Comparison of ENCODE assay signal across 8 cellular contexts in the genomic region with DNA sequence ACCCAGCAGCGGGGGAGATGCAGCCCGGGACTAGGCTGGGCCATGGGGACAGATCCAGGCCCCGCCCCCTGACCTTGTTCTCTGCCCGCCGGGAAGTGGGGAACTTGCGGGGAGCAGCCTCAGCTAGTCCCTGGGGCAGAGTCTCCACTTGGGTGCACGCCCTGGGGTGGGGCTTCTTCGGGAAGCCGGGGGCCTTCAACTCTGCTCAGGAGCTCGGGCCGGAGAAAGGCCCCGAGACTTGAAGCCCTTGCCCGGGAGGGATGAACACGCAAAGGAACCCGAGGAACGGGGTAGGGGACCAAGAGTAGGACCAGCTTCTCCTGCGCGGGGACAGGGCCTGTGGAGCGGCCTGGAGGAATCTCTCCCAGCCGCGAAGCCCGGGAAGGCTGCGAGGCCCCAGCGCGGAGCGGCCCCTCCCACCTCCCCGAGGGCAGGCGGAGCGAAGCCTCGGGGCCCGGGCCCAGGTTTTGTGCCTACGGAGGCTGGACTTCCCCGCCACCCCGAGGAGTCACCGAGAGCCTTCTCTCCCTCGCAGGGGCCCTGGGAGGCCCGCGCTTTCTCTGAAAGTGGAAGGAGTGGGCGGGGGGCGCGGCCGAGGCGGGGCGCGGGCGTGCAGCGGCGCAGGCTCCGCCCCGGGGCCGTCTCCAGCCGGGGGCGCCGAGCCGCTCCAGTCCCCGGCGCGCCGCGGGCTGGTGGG. TPM values are rescaled to one million over a fixed set of nuclear protein-coding genes. Genes with fewer than 3 reads are reported as not detected.
DNase-seq lines count a peak whose midpoint lies in the region; TF ChIP-seq lines count a peak whose summit lies in the region.

A gene (plus strand): TSS at position 670 of the 697 bp plus-strand sequence. CDS start 54 bp downstream, outside the sequence.

- H2BK120ac ChIP-seq in H9 (ENCODE audit: low read depth, low read length, poor library complexity, severe bottlenecking): no peak within 1 kb of the TSS

- no peak within 1 kb of the TSS for H3K23ac ChIP-seq in H9 (ENCODE audit: insufficient read length, low read depth, low read length)

- H2BK15ac ChIP-seq in H9 (ENCODE audit: low read depth, low read length): no peak within 1 kb of the TSS

- H4K5ac ChIP-seq in H9 (ENCODE audit: insufficient read length, low read depth, low read length): no peak within 1 kb of the TSS

- H3K4me1 Mint-ChIP-seq in H9: peaks cover 8 to 13% of the 10 kb centered on the region in 2 experiments
- H3K4me1 Mint-ChIP-seq in T-helper 2 cell treated with Interferon-gamma antibody and Interleukin-4, amounts not matched to agents 5 μg/mL and 100 μg/mL, for 36 hours (ENCODE audit: low read depth): peaks cover 33% of the 10 kb centered on the region

- H3K4me3 Mint-ChIP-seq in H9: peak within 1 kb of the TSS; percentile 51 to 75
- H3K4me3 Mint-ChIP-seq in T-helper 2 cell treated with Interferon-gamma antibody and Interleukin-4, amounts not matched to agents 5 μg/mL and 100 μg/mL, for 36 hours: peak within 1 kb of the TSS; percentile 85

- H4K20me1 ChIP-seq in H9 (ENCODE audit: control insufficient read depth, insufficient read depth, insufficient read length): no peaks in the 10 kb centered on the region

- H3K27me3 Mint-ChIP-seq in H9 (ENCODE audit: low read depth): peaks cover 83% of the 10 kb centered on the region
- H3K27me3 Mint-ChIP-seq in T-helper 2 cell treated with Interferon-gamma antibody and Interleukin-4, amounts not matched to agents 5 μg/mL and 100 μg/mL, for 36 hours (ENCODE audit: low read depth): peaks cover 28% of the 10 kb centered on the region

- no peak within 1 kb of the TSS for H3K56ac ChIP-seq in H9 (ENCODE audit: insufficient read length, low read depth, low read length)

- no peaks in the 10 kb centered on the region for H3K9me3 ChIP-seq in H9 (ENCODE audit: control insufficient read depth, low read depth, low read length)
- H3K9me3 ChIP-seq in MG63: no peaks in the 10 kb centered on the region
- H3K9me3 ChIP-seq in ascending aorta: no peaks in the 10 kb centered on the region
- H3K9me3 ChIP-seq in iPS DF 6.9 (ENCODE audit: control insufficient read depth, insufficient read depth, low read length): no peaks in the 10 kb centered on the region
- no peaks in the 10 kb centered on the region for H3K9me3 ChIP-seq in skeletal muscle satellite cell (replicated peaks; ENCODE audit: low read length)

- H2AK5ac ChIP-seq in H9 (ENCODE audit: insufficient read length, low read length): no peak within 1 kb of the TSS

- peak; percentile 51 for TF ChIP-seq POLR2A in GM10847 (IDR thresholded peaks at IDR 0.05; ENCODE audit: extremely low read depth, insufficient read length)

- H3K27me3 ChIP-seq in H9 (ENCODE audit: insufficient read depth, low read length) (peaks cover 60% of the 10 kb centered on the region), MG63 (no peaks in the 10 kb centered on the region), ascending aorta (peaks cover 6% of the 10 kb centered on the region), iPS DF 6.9 (ENCODE audit: control insufficient read depth, insufficient read depth, low read length) (peaks cover 59% of the 10 kb centered on the region), skeletal muscle satellite cell (ENCODE audit: control insufficient read depth, insufficient read depth, low read length) (peaks cover 13% of the 10 kb centered on the region)

- no peaks in the 10 kb centered on the region for H3K79me1 ChIP-seq in H9 (ENCODE audit: insufficient read depth, low read depth, low read length, poor library complexity, severe bottlenecking)

- H3K9ac ChIP-seq in H9 (ENCODE audit: extremely low read depth, insufficient read length, low read length) (no peak within 1 kb of the TSS), skeletal muscle satellite cell (ENCODE audit: low read depth, low read length) (peak within 1 kb of the TSS; percentile 78)

- H3K14ac ChIP-seq in H9 (ENCODE audit: insufficient read depth, low read length): no peak within 1 kb of the TSS; the same call in 1 of the 2 replicates

- no peak for TF ChIP-seq CTCF in H9 (conservative IDR thresholded peaks at IDR 0.05)
- no peak for TF ChIP-seq CTCF in ascending aorta (IDR thresholded peaks at IDR 0.05)

- no peak within 1 kb of the TSS for H3T11ph ChIP-seq in H9 (ENCODE audit: low read length)

- H2AFZ ChIP-seq in H9 (ENCODE audit: low read length): no peak within 1 kb of the TSS

- no peak within 1 kb of the TSS for H4K91ac ChIP-seq in H9 (ENCODE audit: insufficient read length, low read depth, low read length)

- no peak within 1 kb of the TSS for H2BK20ac ChIP-seq in H9 (ENCODE audit: low read depth, low read length, poor library complexity, severe bottlenecking)

- H3K4me3 ChIP-seq in MG63 (peak within 1 kb of the TSS; percentile 49), ascending aorta (peak within 1 kb of the TSS; percentile 80 to 87), iPS DF 6.9 (ENCODE audit: low read length) (peak within 1 kb of the TSS; percentile 51; the same call in 1 of the 2 replicates), skeletal muscle satellite cell (ENCODE audit: low read length) (peak within 1 kb of the TSS; percentile 79)

- H3K79me2 ChIP-seq in H9 (ENCODE audit: insufficient read depth, low read length): no peaks in the 10 kb centered on the region

- no peak within 1 kb of the TSS for H3K4ac ChIP-seq in H9 (ENCODE audit: low read depth, low read length)

- no peak within 1 kb of the TSS for H3K27ac ChIP-seq in H9 (ENCODE audit: insufficient read length, low read depth, low read length)
- peak within 1 kb of the TSS in 1 of 2 donors; percentile 29 for H3K27ac ChIP-seq in ascending aorta
- no peak within 1 kb of the TSS for H3K27ac ChIP-seq in iPS DF 6.9 (ENCODE audit: low read length)

- no peak within 1 kb of the TSS for H3K18ac ChIP-seq in H9 (ENCODE audit: insufficient read length, low read depth, low read length)

- peaks cover 25% of the 10 kb centered on the region for H3K23me2 ChIP-seq in H9 (ENCODE audit: insufficient read length, low read depth, low read length, poor library complexity, severe bottlenecking)

- H3K4me2 ChIP-seq in H9 (ENCODE audit: insufficient read depth, insufficient read length, low read length) (peak within 1 kb of the TSS; percentile 50), skeletal muscle satellite cell (ENCODE audit: low read length) (peak within 1 kb of the TSS; percentile 99)

- H3K4me1 ChIP-seq in H9 (ENCODE audit: insufficient read depth, low read length) (no peaks in the 10 kb centered on the region), ascending aorta (peaks cover 12 to 25% of the 10 kb centered on the region in 2 donors), iPS DF 6.9 (ENCODE audit: control insufficient read depth, insufficient read depth, low read length) (0 out of 2 replicates have a peak, but pooled peaks cover 6% of the 10 kb centered on the region), skeletal muscle satellite cell (ENCODE audit: control insufficient read depth, insufficient read depth, low read length) (peaks cover 35% of the 10 kb centered on the region)

- no peak within 1 kb of the TSS for H4K8ac ChIP-seq in H9 (replicated peaks; ENCODE audit: insufficient read length, low read depth, low read length)

- H3K36me3 ChIP-seq in MG63 (no peaks in the 10 kb centered on the region), ascending aorta (no peaks in the 10 kb centered on the region), iPS DF 6.9 (ENCODE audit: control insufficient read depth, insufficient read depth, low read length) (no peaks in the 10 kb centered on the region), skeletal muscle satellite cell (ENCODE audit: insufficient read depth, low read length) (no peaks in the 10 kb centered on the region)

- H2BK12ac ChIP-seq in H9 (ENCODE audit: insufficient read length, low read depth, low read length): no peak within 1 kb of the TSS

- no CpG with 5 or more reads among the region's 60 CpGs for WGBS in H9 (ENCODE audit: extremely low coverage, insufficient read length, low lambda C conversion rate)
- WGBS in iPS DF 6.9 (ENCODE audit: insufficient coverage, insufficient read length): no CpG with 5 or more reads among the region's 60 CpGs

- intact Hi-C loops in ascending aorta (cut with DNase I): no loop called here

- no peaks in the 10 kb centered on the region; a peak in 2 of 5 replicates for H3K9me3 Mint-ChIP-seq in H9
- no peaks in the 10 kb centered on the region for H3K9me3 Mint-ChIP-seq in T-helper 2 cell treated with Interferon-gamma antibody and Interleukin-4, amounts not matched to agents 5 μg/mL and 100 μg/mL, for 36 hours

- no peak within 1 kb of the TSS for H2BK5ac ChIP-seq in H9 (ENCODE audit: insufficient read length, low read length)

- H3K27ac Mint-ChIP-seq in H9: no peak within 1 kb of the TSS; a peak in 1 of 7 replicates
- peak within 1 kb of the TSS; percentile 45 for H3K27ac Mint-ChIP-seq in T-helper 2 cell treated with Interferon-gamma antibody and Interleukin-4, amounts not matched to agents 5 μg/mL and 100 μg/mL, for 36 hours

- no peaks in the 10 kb centered on the region; a peak in 1 of 7 replicates for H3K36me3 Mint-ChIP-seq in H9 (ENCODE audit: insufficient read depth in 1 of 3, low read depth in 3 of 3)
- H3K36me3 Mint-ChIP-seq in T-helper 2 cell treated with Interferon-gamma antibody and Interleukin-4, amounts not matched to agents 5 μg/mL and 100 μg/mL, for 36 hours (ENCODE audit: low read depth): no peaks in the 10 kb centered on the region

- DNase-seq in H9: peak; percentile 86
- DNase-seq in MG63: peak; percentile 84
- DNase-seq in T-helper 2 cell treated with Interferon-gamma antibody and Interleukin-4, amounts not matched to agents 5 μg/mL and 100 μg/mL, for 36 hours (ENCODE audit: low spot score): peak; percentile 94
- DNase-seq in ascending aorta (ENCODE audit: low spot score in 2 of 2): peak; percentile 23 to 83
- no peak for DNase-seq in iPS DF 6.9 (ENCODE audit: low read depth, low spot score)
- DNase-seq in cortex of kidney (lab: John Stamatoyannopoulos, UW): no peak

RNA-seq across cellular contexts. Expression of the gene that starts here (rescaled TPM):
- 0.77 and 0.99 TPM in 2 replicates for total RNA-seq in H9 (2021)
- 1.4 and 1.6 TPM in 2 replicates for total RNA-seq in MG63 (2014; rRNA removed; shearing (Covaris generic); ENCODE audit: low replicate concordance)
- total RNA-seq in ascending aorta: not detected
- total RNA-seq in skeletal muscle satellite cell (2012; rRNA removed): 1.5 and 1.8 TPM in 2 replicates

Comparison
In these comparisons a context has a peak if more than half of its experiments do, and no peak if none do; other contexts are left out.
1. Peak in DNase-seq and H3K4me2 ChIP-seq in H9; RNA of the gene not detected or under 1 TPM.
2. Peak in DNase-seq and H3K4me3 ChIP-seq in ascending aorta; RNA of the gene not detected or under 1 TPM.
3. DNase-seq: peak in MG63 (single experiment) and T-helper 2 cell treated with Interferon-gamma antibody and Interleukin-4, amounts not matched to agents 5 μg/mL and 100 μg/mL, for 36 hours (single experiment); none in iPS DF 6.9 (single experiment) and cortex of kidney (single experiment).
4. Peak in every context shown above with its lines, with median percentiles within 50 percentile points of each other: H3K4me3 ChIP-seq.